Comparison of ENCODE assay signal across 20 cellular contexts in genomic region chr12:90045559-90045958, GRCh38.
"Had no signal": no experiment of that assay in that cellular context is flagged by ENCODE, and none has a peak within 500 bp of the region (broad histone marks: within the 10 kb centered on the region; RNA-seq: fewer than 3 reads in every experiment).

No MANE protein-coding gene starts in this region.

- H3K79me2 ChIP-seq: parathyroid adenoma had no signal

- ATAC-seq: gastrocnemius medialis; heart right ventricle; left lobe of liver; right lobe of liver; stimulated activated naive B cell treated with anti-CD40 and anti-IgM and Interleukin-4, amounts not matched to agents 10 μg/mL and 1 μg/mL and 100 μg/mL, for 72 hours had no signal

- H3K27ac ChIP-seq: coronary artery, gastrocnemius medialis, heart right ventricle, parathyroid adenoma, prostate gland, right lobe of liver, stomach, thoracic aorta, transverse colon had no signal

- H3K36me3 Mint-ChIP-seq: mesothelial cell of epicardium, naive B cell had no signal

- H3K4me1 Mint-ChIP-seq: naive B cell, nephron had no signal

- DNase-seq: effector CD4-positive, alpha-beta T cell; gastrocnemius medialis; heart right ventricle; hypothalamus; naive B cell; occipital lobe; right lobe of liver; stimulated activated CD4-positive, alpha-beta T cell treated with anti-CD3 and anti-CD28 coated beads, Interleukin-2, amount 100 ng/mL, for 24 hours; stimulated activated CD4-positive, alpha-beta T cell treated with anti-CD3 and anti-CD28 coated beads, Interleukin-4, amount 100 ng/mL, for 4 hours; stimulated activated naive B cell treated with anti-CD40 and anti-IgM and Interleukin-4, amounts not matched to agents 10 μg/mL and 1 μg/mL and 100 μg/mL, for 72 hours; stomach; substantia nigra; transverse colon had no signal

- H2AFZ ChIP-seq: parathyroid adenoma had no signal

- H3K9ac ChIP-seq: parathyroid adenoma had no signal

- H3K9me3 ChIP-seq: gastrocnemius medialis, heart right ventricle, prostate gland, right lobe of liver, stomach, thoracic aorta, transverse colon had no signal

- H3K4me1 ChIP-seq: gastrocnemius medialis, heart right ventricle, parathyroid adenoma, prostate gland, right lobe of liver, stomach, transverse colon had no signal

- H3K4me3 ChIP-seq: coronary artery, gastrocnemius medialis, heart right ventricle, prostate gland, right lobe of liver, stomach, thoracic aorta, transverse colon had no signal

- H3K36me3 ChIP-seq: gastrocnemius medialis, heart right ventricle, prostate gland, right lobe of liver, stomach, thoracic aorta, transverse colon had no signal

- H3K27me3 Mint-ChIP-seq: naive B cell; stimulated activated naive B cell treated with anti-CD40 and anti-IgM and Interleukin-4, amounts not matched to agents 10 μg/mL and 1 μg/mL and 100 μg/mL, for 72 hours had no signal

- H3K4me3 Mint-ChIP-seq: mesothelial cell of epicardium; naive B cell; nephron; stimulated activated naive B cell treated with anti-CD40 and anti-IgM and Interleukin-4, amounts not matched to agents 10 μg/mL and 1 μg/mL and 100 μg/mL, for 72 hours had no signal

- H3K27me3 ChIP-seq: gastrocnemius medialis, heart right ventricle, right lobe of liver, stomach, transverse colon had no signal

- H3K27ac Mint-ChIP-seq: mesothelial cell of epicardium; naive B cell; nephron; stimulated activated naive B cell treated with anti-CD40 and anti-IgM and Interleukin-4, amounts not matched to agents 10 μg/mL and 1 μg/mL and 100 μg/mL, for 72 hours had no signal
